28 cellular contexts compared by ENCODE assay signal in genomic region chr7:6338551-6339274, GRCh38. TPM values are rescaled to one million over a fixed set of nuclear protein-coding genes. Genes with fewer than 3 reads are reported as not detected.
DNase-seq lines count a peak whose midpoint lies in the region; ATAC-seq, FAIRE-seq and TF ChIP-seq lines count a peak whose summit lies in the region.
"Had no signal": no experiment of that assay in that cellular context is flagged by ENCODE, and none has a peak within 500 bp of the region (broad histone marks: within the 10 kb centered on the region; RNA-seq: fewer than 3 reads in every experiment).

No MANE protein-coding gene starts in this region.

- H3K9me3 Mint-ChIP-seq in GM23338 = no peaks in the 10 kb centered on the region
- H3K9me3 Mint-ChIP-seq: activated CD4-positive, alpha-beta memory T cell treated with anti-CD3 and anti-CD28 coated beads for 36 hours; activated naive CD4-positive, alpha-beta T cell treated with anti-CD3 and anti-CD28 coated beads, Interleukin-2, amount 50 U/mL, for 72 hours; activated T-helper 17 cell treated with anti-CD3 and anti-CD28 coated beads, Interleukin-2, amount 50 U/mL, for 72 hours; natural killer cell treated with Interleukin-12 subunit alpha and Interleukin-12 subunit beta and Interleukin-15 and Interleukin-18, amount 100 ng/mL, for 72 hours; stimulated activated effector memory CD8-positive, alpha-beta T cell treated with anti-CD3 and anti-CD28 coated beads, Interleukin-12 subunit alpha, Interleukin-12 subunit beta, amount 100 ng/mL, for 72 hours; T-helper 1 cell treated with Interleukin-12 subunit alpha and Interleukin-12 subunit beta and Interleukin-4 antibody, amounts not matched to agents 30 μg/mL and 1 μg/mL, for 36 hours had no signal

- H3K79me2 ChIP-seq in GM23338 (replicated peaks; ENCODE audit: insufficient read depth) = peaks cover 39% of the 10 kb centered on the region

- H4K20me1 ChIP-seq in GM23338 (replicated peaks; ENCODE audit: insufficient read depth) = 0 out of 2 replicates have a peak, but pooled peaks cover 3% of the 10 kb centered on the region

- H3K36me3 ChIP-seq in GM23338 (ENCODE audit: insufficient read depth) (no peaks in the 10 kb centered on the region), gastrocnemius medialis (no peaks in the 10 kb centered on the region), pancreas (no peaks in the 10 kb centered on the region), BE2C (no peaks in the 10 kb centered on the region)
- H3K36me3 ChIP-seq: right lobe of liver, SJCRH30, uterus had no signal

- ATAC-seq in GM23338 (no peak), right cardiac atrium (peak; percentile 77 to 85), gastrocnemius medialis (peak; percentile 95 to 96), pancreas (no peak), HG03354 (IDR thresholded peaks at IDR 0.05; ENCODE audit: poor library complexity, severe bottlenecking, unreplicated experiment) (no peak)
- ATAC-seq: activated naive CD4-positive, alpha-beta T cell treated with anti-CD3 and anti-CD28 coated beads, Interleukin-2, amount 50 U/mL, for 72 hours; activated T-helper 17 cell treated with anti-CD3 and anti-CD28 coated beads, Interleukin-2, amount 50 U/mL, for 72 hours; natural killer cell treated with Interleukin-12 subunit alpha and Interleukin-12 subunit beta and Interleukin-15 and Interleukin-18, amount 100 ng/mL, for 72 hours; Panc1; right lobe of liver; stimulated activated effector memory CD8-positive, alpha-beta T cell treated with anti-CD3 and anti-CD28 coated beads, Interleukin-12 subunit alpha, Interleukin-12 subunit beta, amount 100 ng/mL, for 72 hours had no signal

- DNase-seq in GM23338 (ENCODE audit: low spot score) (no peak), cerebellar cortex (ENCODE audit: low spot score) (peak; percentile 54), right cardiac atrium (peak in 1 of 3 donors; percentile 66), gastrocnemius medialis (peak; percentile 91 to 96), SIG-M5 treated with dmso at 0.1 percent for 504 hours (lab: John Stamatoyannopoulos, UW; ENCODE audit: unreplicated experiment) (no peak), pancreas (no peak), BE2C (no peak)
- DNase-seq: activated CD4-positive, alpha-beta memory T cell treated with anti-CD3 and anti-CD28 coated beads for 36 hours; activated CD4-positive, CD25-positive, alpha-beta regulatory T cell treated with anti-CD3 and anti-CD28 coated beads, Interleukin-2, amount 50 U/mL, for 72 hours; aorta; GM23248; NCI-H1092; NCI-H187; NCI-H526; right lobe of liver; SJCRH30; stimulated activated CD4-positive, alpha-beta T cell treated with anti-CD3 and anti-CD28 coated beads, Interleukin-4, amount 100 ng/mL, for 24 hours; uterus had no signal

- H3K4me1 ChIP-seq in GM23338 (ENCODE audit: insufficient read depth) (no peaks in the 10 kb centered on the region), right cardiac atrium (ENCODE audit: control insufficient read depth, insufficient read depth, low read length) (peaks cover 3% of the 10 kb centered on the region), gastrocnemius medialis (peaks cover 14 to 16% of the 10 kb centered on the region in 2 donors), pancreas (no peaks in the 10 kb centered on the region), BE2C (no peaks in the 10 kb centered on the region)
- H3K4me1 ChIP-seq: right lobe of liver, SJCRH30, uterus had no signal

- H3K4me3 ChIP-seq in GM23338 (no peak overlapping the region), right cardiac atrium (ENCODE audit: low read length) (no peak overlapping the region), gastrocnemius medialis (peak overlapping the region in 3 of 4 donors; percentile 12 to 20 (median 18)), pancreas (no peak overlapping the region), BE2C (ENCODE audit: low read depth, low read length) (no peak overlapping the region)
- H3K4me3 ChIP-seq: GM23248, right lobe of liver, SJCRH30, uterus had no signal

- no peak overlapping the region for H3K27ac ChIP-seq in GM23338 (ENCODE audit: low read depth)
- peak overlapping the region; percentile 68 for H3K27ac ChIP-seq in right cardiac atrium (ENCODE audit: low read length)
- peak overlapping the region; percentile 88 to 96 (median 94) for H3K27ac ChIP-seq in gastrocnemius medialis
- no peak overlapping the region for H3K27ac ChIP-seq in pancreas
- H3K27ac ChIP-seq: C4-2B, GM23248, right lobe of liver, SJCRH30, uterus had no signal

- in situ Hi-C loops in gastrocnemius medialis (cut with MboI; ENCODE audit: low sequenced_read_pairs in 4 of 4) = no loop called here

- intact Hi-C loops in right cardiac atrium (cut with DNase I) = no loop called here
- intact Hi-C loops in gastrocnemius medialis (cut with DNase I; ENCODE audit: low total_unique reads) = no loop called here
- intact Hi-C loops in pancreas (cut with DNase I) = loop anchor here in 1 of 3 donors (10.0 kb wide), 1 partner anchor 344 kb away; no protein-coding TSS in a partner anchor

- H3K27ac Mint-ChIP-seq in GM23338 = peak overlapping the region; percentile 69
- H3K27ac Mint-ChIP-seq: activated CD4-positive, alpha-beta memory T cell treated with anti-CD3 and anti-CD28 coated beads for 36 hours; activated naive CD4-positive, alpha-beta T cell treated with anti-CD3 and anti-CD28 coated beads, Interleukin-2, amount 50 U/mL, for 72 hours; activated T-helper 17 cell treated with anti-CD3 and anti-CD28 coated beads, Interleukin-2, amount 50 U/mL, for 72 hours; natural killer cell treated with Interleukin-12 subunit alpha and Interleukin-12 subunit beta and Interleukin-15 and Interleukin-18, amount 100 ng/mL, for 72 hours; stimulated activated effector memory CD8-positive, alpha-beta T cell treated with anti-CD3 and anti-CD28 coated beads, Interleukin-12 subunit alpha, Interleukin-12 subunit beta, amount 100 ng/mL, for 72 hours; T-helper 1 cell treated with Interleukin-12 subunit alpha and Interleukin-12 subunit beta and Interleukin-4 antibody, amounts not matched to agents 30 μg/mL and 1 μg/mL, for 36 hours had no signal

- no peak for FAIRE-seq in pancreas (lab: Jason Lieb, UNC)
- FAIRE-seq: GM12891, TTC549 had no signal

- H3F3A ChIP-seq in GM23338 (replicated peaks; ENCODE audit: low read depth) = no peaks in the 10 kb centered on the region

- H2AFZ ChIP-seq in GM23338 = no peak overlapping the region
- H2AFZ ChIP-seq: GM23248 had no signal

- 67% methylated on average over 19 of the region's 19 CpGs for WGBS in right cardiac atrium
- WGBS in pancreas, 2 donors = 76 to 88% methylated on average over 16 to 19 of the region's 19 CpGs

- H3K27me3 ChIP-seq in GM23338 (ENCODE audit: insufficient read depth) = no peaks in the 10 kb centered on the region
- H3K27me3 ChIP-seq in right cardiac atrium (ENCODE audit: control insufficient read depth, insufficient read depth) = no peaks in the 10 kb centered on the region
- H3K27me3 ChIP-seq in gastrocnemius medialis = no peaks in the 10 kb centered on the region
- no peaks in the 10 kb centered on the region for H3K27me3 ChIP-seq in pancreas
- no peaks in the 10 kb centered on the region for H3K27me3 ChIP-seq in BE2C
- H3K27me3 ChIP-seq: right lobe of liver, SJCRH30, uterus had no signal

- peak; percentile 48 to 73 for TF ChIP-seq POLR2A in gastrocnemius medialis (IDR thresholded peaks at IDR 0.05)

- TF ChIP-seq CTCF in GM23338 (conservative IDR thresholded peaks at IDR 0.05; ENCODE audit: low read depth in 2 of 2) (no peak), gastrocnemius medialis (IDR thresholded peaks at IDR 0.05 in 4 of 5, conservative IDR thresholded peaks at IDR 0.05 in 1 of 5) (no peak), pancreas (IDR thresholded peaks at IDR 0.05) (no peak), BE2C (IDR thresholded peaks at IDR 0.05; ENCODE audit: low read depth, low read length) (no peak)

- peaks cover 15% of the 10 kb centered on the region; the same call in 2 of the 3 replicates for H3K36me3 Mint-ChIP-seq in GM23338 (ENCODE audit: low read depth)
- H3K36me3 Mint-ChIP-seq: activated CD4-positive, alpha-beta memory T cell treated with anti-CD3 and anti-CD28 coated beads for 36 hours; natural killer cell treated with Interleukin-12 subunit alpha and Interleukin-12 subunit beta and Interleukin-15 and Interleukin-18, amount 100 ng/mL, for 72 hours had no signal

- H3K4me3 Mint-ChIP-seq in GM23338 = no peak overlapping the region
- H3K4me3 Mint-ChIP-seq: activated CD4-positive, alpha-beta memory T cell treated with anti-CD3 and anti-CD28 coated beads for 36 hours; activated T-helper 17 cell treated with anti-CD3 and anti-CD28 coated beads, Interleukin-2, amount 50 U/mL, for 72 hours; natural killer cell treated with Interleukin-12 subunit alpha and Interleukin-12 subunit beta and Interleukin-15 and Interleukin-18, amount 100 ng/mL, for 72 hours; stimulated activated effector memory CD8-positive, alpha-beta T cell treated with anti-CD3 and anti-CD28 coated beads, Interleukin-12 subunit alpha, Interleukin-12 subunit beta, amount 100 ng/mL, for 72 hours; T-helper 1 cell treated with Interleukin-12 subunit alpha and Interleukin-12 subunit beta and Interleukin-4 antibody, amounts not matched to agents 30 μg/mL and 1 μg/mL, for 36 hours had no signal

- H3K9me3 ChIP-seq in right cardiac atrium (ENCODE audit: control insufficient read depth, low read length) = no peaks in the 10 kb centered on the region
- no peaks in the 10 kb centered on the region for H3K9me3 ChIP-seq in gastrocnemius medialis
- H3K9me3 ChIP-seq in pancreas = no peaks in the 10 kb centered on the region
- no peaks in the 10 kb centered on the region for H3K9me3 ChIP-seq in BE2C
- H3K9me3 ChIP-seq: right lobe of liver, SJCRH30, uterus had no signal

- H3K9me2 ChIP-seq in GM23338 (ENCODE audit: insufficient read depth) = no peaks in the 10 kb centered on the region

- H3K4me2 ChIP-seq in GM23338 = no peak overlapping the region

- H3K4me1 Mint-ChIP-seq in GM23338 = no peaks in the 10 kb centered on the region

- H3K27me3 Mint-ChIP-seq in GM23338 (ENCODE audit: insufficient read depth, low read depth, poor library complexity) = peaks cover 7% of the 10 kb centered on the region
- H3K27me3 Mint-ChIP-seq: activated CD4-positive, alpha-beta memory T cell treated with anti-CD3 and anti-CD28 coated beads for 36 hours; activated T-helper 17 cell treated with anti-CD3 and anti-CD28 coated beads, Interleukin-2, amount 50 U/mL, for 72 hours; natural killer cell treated with Interleukin-12 subunit alpha and Interleukin-12 subunit beta and Interleukin-15 and Interleukin-18, amount 100 ng/mL, for 72 hours had no signal

RNA-seq across cellular contexts. Expression of gene FAM220A, which starts 10.1 kb away (rescaled TPM):
- 23.6 and 25.1 TPM in 2 replicates for total RNA-seq in GM23338 (2014; rRNA removed; shearing (Covaris generic))
- polyA plus RNA-seq in GM23338 (2016; fragmentation: Nextera tagmentation; extraction: Ambion mirVana) (11.0 and 12.8 TPM in 2 replicates), right cardiac atrium (15.4 TPM), pancreas (1 to 10 TPM; 3.2 to 4.7 TPM)
- total RNA-seq in right cardiac atrium (10 to 100 TPM; 14.0 to 21.7 (median 20.1) TPM), gastrocnemius medialis (10 to 100 TPM; 40.3 to 61.1 (median 50.8) TPM), pancreas (1 to 10 TPM; 5.9 to 9.9 (median 8.2) TPM)
- polyA plus RNA-seq in BE2C (2012; ENCODE audit: insufficient read depth, insufficient read length, low read depth) = 56.9 TPM

RNA-seq across cellular contexts. Expression of gene RAC1, which starts 35.6 kb away (rescaled TPM):
- 142 and 150 TPM in 2 replicates for total RNA-seq in GM23338 (2014; rRNA removed; shearing (Covaris generic))
- polyA plus RNA-seq in GM23338 (2016; fragmentation: Nextera tagmentation; extraction: Ambion mirVana) (844 and 859 TPM in 2 replicates), right cardiac atrium (110 TPM), pancreas (100 to 1,000 TPM in 1 of 2 donors, 10 to 100 TPM in 1; 92.7 to 149 TPM)
- total RNA-seq in right cardiac atrium (100 to 1,000 TPM; 145 to 164 (median 153) TPM), gastrocnemius medialis (100 to 1,000 TPM in 2 of 4 donors, 10 to 100 TPM in 2; 75.2 to 168 (median 111) TPM), pancreas (100 to 1,000 TPM in 1 of 6 donors, 10 to 100 TPM in 5; 62.7 to 137 (median 81.8) TPM)
- polyA plus RNA-seq in BE2C (2012; ENCODE audit: insufficient read depth, insufficient read length, low read depth) = 356 TPM

Comparison
In these comparisons a context has a peak if more than half of its experiments do, and no peak if none do; other contexts are left out.
1. ATAC-seq: peak in right cardiac atrium (2 of 2) and gastrocnemius medialis (2 of 2); none in GM23338 (single experiment), pancreas (0 of 4) and HG03354 (single experiment).
2. DNase-seq: peak in cerebellar cortex (single experiment) and gastrocnemius medialis (2 of 2); none in GM23338 (single experiment), SIG-M5 treated with dmso at 0.1 percent for 504 hours (single experiment), pancreas (0 of 6) and BE2C (single experiment).
3. H3K27ac ChIP-seq: peak in right cardiac atrium (single experiment) and gastrocnemius medialis (4 of 4); none in GM23338 (single experiment) and pancreas (0 of 4).
4. H3K4me3 ChIP-seq: peak in gastrocnemius medialis (3 of 4); none in GM23338 (single experiment), right cardiac atrium (single experiment), pancreas (0 of 4) and BE2C (single experiment).